ENCODE assay signal across 7 cellular contexts in genomic region chr5:16936150-16937022, GRCh38. TPM values are rescaled to one million over a fixed set of nuclear protein-coding genes. Genes with fewer than 3 reads are reported as not detected.
DNase-seq lines count a peak whose midpoint lies in the region; ATAC-seq lines count a peak whose summit lies in the region.

MYO10 (minus strand) TSS chr5:16936288; CDS start chr5:16935808, 480 bp downstream.

- H3K4me1 ChIP-seq in endocrine pancreas (ENCODE audit: control insufficient read depth, insufficient read depth, low read length): peaks cover 5% of the 10 kb centered on the region

- CTCF ChIA-PET in activated CD4-positive, alpha-beta memory T cell treated with anti-CD3 and anti-CD28 coated beads for 36 hours (lab: Charles Lee): no interaction called here

- no peak within 1 kb of the TSS for H3K27ac Mint-ChIP-seq in activated CD4-positive, alpha-beta memory T cell treated with anti-CD3 and anti-CD28 coated beads for 36 hours

- no peaks in the 10 kb centered on the region for H3K36me3 ChIP-seq in endocrine pancreas (ENCODE audit: control insufficient read depth, insufficient read depth, low read length)

- peak; percentile 59 for ATAC-seq in GM18517 (IDR thresholded peaks at IDR 0.05; ENCODE audit: unreplicated experiment)
- ATAC-seq in HG02981 (IDR thresholded peaks at IDR 0.05; ENCODE audit: unreplicated experiment): peak; percentile 63

- H3K9ac ChIP-seq in endocrine pancreas (ENCODE audit: control insufficient read depth, insufficient read depth, low read length): peak within 1 kb of the TSS; percentile 98

- DNase-seq in NCI-H524 (lab: John Stamatoyannopoulos, UW): peak; percentile 83 to 88
- peak; percentile 72 for DNase-seq in activated CD4-positive, alpha-beta memory T cell treated with anti-CD3 and anti-CD28 coated beads for 36 hours
- DNase-seq in medulla oblongata (ENCODE audit: extremely low spot score): peak; percentile 50
- DNase-seq in stimulated activated CD4-positive, alpha-beta T cell treated with anti-CD3 and anti-CD28 coated beads, TNF-alpha, amount 100 ng/mL, for 24 hours (ENCODE audit: low read depth in 3 of 3): peak in 2 of 3 experiments; percentile 50 to 59

- POLR2A ChIA-PET in activated CD4-positive, alpha-beta memory T cell treated with anti-CD3 and anti-CD28 coated beads for 36 hours (lab: Charles Lee): no interaction called here

- H3K27me3 ChIP-seq in endocrine pancreas (ENCODE audit: control insufficient read depth, insufficient read depth, low read length): no peaks in the 10 kb centered on the region

- no peaks in the 10 kb centered on the region for H3K9me3 ChIP-seq in endocrine pancreas (ENCODE audit: control insufficient read depth, low read length)

- H3K9me3 Mint-ChIP-seq in activated CD4-positive, alpha-beta memory T cell treated with anti-CD3 and anti-CD28 coated beads for 36 hours: no peaks in the 10 kb centered on the region

- intact Hi-C loops in activated CD4-positive, alpha-beta memory T cell treated with anti-CD3 and anti-CD28 coated beads for 36 hours (cut with micrococcal nuclease): loop anchor here (2.0 to 5.0 kb wide), 2 partner anchors 244 to 324 kb away; no protein-coding TSS in a partner anchor

- peaks cover 56% of the 10 kb centered on the region for H3K27me3 Mint-ChIP-seq in activated CD4-positive, alpha-beta memory T cell treated with anti-CD3 and anti-CD28 coated beads for 36 hours

- H3K4me3 ChIP-seq in endocrine pancreas (ENCODE audit: control insufficient read depth, insufficient read depth, low read length): peak within 1 kb of the TSS; percentile 90

- no peaks in the 10 kb centered on the region for H3K36me3 Mint-ChIP-seq in activated CD4-positive, alpha-beta memory T cell treated with anti-CD3 and anti-CD28 coated beads for 36 hours

- H3K4me3 Mint-ChIP-seq in activated CD4-positive, alpha-beta memory T cell treated with anti-CD3 and anti-CD28 coated beads for 36 hours: peak within 1 kb of the TSS; percentile 64

- peaks cover 17% of the 10 kb centered on the region for H3K4me1 Mint-ChIP-seq in activated CD4-positive, alpha-beta memory T cell treated with anti-CD3 and anti-CD28 coated beads for 36 hours (ENCODE audit: low read depth)

RNA-seq across cellular contexts. Expression of gene MYO10, which starts in this region (rescaled TPM):
- total RNA-seq in activated CD4-positive, alpha-beta memory T cell treated with anti-CD3 and anti-CD28 coated beads for 36 hours: under 1 TPM; 0.21 to 0.34 TPM

Comparison
In these comparisons a context has a peak if more than half of its experiments do, and no peak if none do; other contexts are left out.
1. Peak in every context shown above with its lines: DNase-seq, ATAC-seq and H3K4me3 ChIP-seq.
2. Peak in DNase-seq in activated CD4-positive, alpha-beta memory T cell treated with anti-CD3 and anti-CD28 coated beads for 36 hours; RNA of the gene not detected or under 1 TPM.